In the genomic region with DNA sequence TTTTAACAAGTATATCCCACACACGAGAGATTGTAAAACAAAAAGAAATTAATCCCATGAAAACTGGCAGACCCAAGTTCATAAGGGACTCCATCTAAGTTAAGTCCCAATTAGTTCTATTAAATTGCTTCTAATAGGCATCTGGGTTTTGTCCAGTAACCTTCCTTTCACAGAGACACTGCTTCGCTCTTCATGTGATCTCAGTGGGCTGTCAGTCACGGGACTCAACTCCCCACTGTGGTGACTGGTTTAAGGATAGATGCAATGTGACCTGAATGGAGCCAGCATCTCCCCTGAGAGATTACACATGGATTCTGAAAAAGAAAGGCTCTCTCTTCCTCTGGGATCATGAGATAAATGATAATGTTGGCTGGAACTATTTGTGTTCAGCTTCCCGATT, we compare ENCODE assay signal across 21 cellular contexts.
DNase-seq lines count a peak whose midpoint lies in the region; ATAC-seq and TF ChIP-seq lines count a peak whose summit lies in the region.
"Had no signal": no experiment of that assay in that cellular context is flagged by ENCODE, and none has a peak within 500 bp of the region (broad histone marks: within the 10 kb centered on the region; RNA-seq: fewer than 3 reads in every experiment).

No MANE protein-coding gene starts in this region.

- H3K27me3 Mint-ChIP-seq in GM23338 (ENCODE audit: insufficient read depth, low read depth, poor library complexity): peaks cover 2% of the 10 kb centered on the region

- no peak overlapping the region for H3K4me2 ChIP-seq in GM23338
- H3K4me2 ChIP-seq: BLaER1 treated with 17β-estradiol and CSF1 and Interleukin-3, amounts not matched to agents 10 nM and 100 nM had no signal

- H3K4me3 ChIP-seq in BE2C (ENCODE audit: low read depth, low read length) (peak overlapping the region; percentile 34), psoas muscle (no peak overlapping the region), GM23338 (no peak overlapping the region)
- H3K4me3 ChIP-seq: BLaER1 treated with 17β-estradiol and CSF1 and Interleukin-3, amounts not matched to agents 10 nM and 100 nM; GM12878 had no signal

- no peaks in the 10 kb centered on the region for H3F3A ChIP-seq in GM23338 (replicated peaks; ENCODE audit: low read depth)

- H3K4me3 Mint-ChIP-seq in GM23338: no peak overlapping the region
- H3K4me3 Mint-ChIP-seq: CD4-positive, alpha-beta T cell; CD8-positive, alpha-beta T cell had no signal

- H3K27ac Mint-ChIP-seq in GM23338: no peak overlapping the region
- H3K27ac Mint-ChIP-seq: CD4-positive, alpha-beta T cell; CD8-positive, alpha-beta T cell had no signal

- H3K4me1 Mint-ChIP-seq in GM23338: no peaks in the 10 kb centered on the region

- peaks cover 5% of the 10 kb centered on the region; the same call in 1 of the 3 replicates for H3K9me3 Mint-ChIP-seq in GM23338
- H3K9me3 Mint-ChIP-seq: CD4-positive, alpha-beta T cell; CD8-positive, alpha-beta T cell had no signal

- no peaks in the 10 kb centered on the region; the same call in 1 of the 2 replicates for H4K20me1 ChIP-seq in GM23338 (replicated peaks; ENCODE audit: insufficient read depth)
- H4K20me1 ChIP-seq: BLaER1 treated with 17β-estradiol and CSF1 and Interleukin-3, amounts not matched to agents 10 nM and 100 nM had no signal

- H3K9me2 ChIP-seq in GM23338 (ENCODE audit: insufficient read depth): no peaks in the 10 kb centered on the region

- no peak overlapping the region for H2AFZ ChIP-seq in GM23338

- H3K27ac ChIP-seq in psoas muscle (no peak overlapping the region), GM23338 (ENCODE audit: low read depth) (no peak overlapping the region)
- H3K27ac ChIP-seq: BLaER1 treated with 17β-estradiol and CSF1 and Interleukin-3, amounts not matched to agents 10 nM and 100 nM; C4-2B had no signal

- no peaks in the 10 kb centered on the region for H3K9me3 ChIP-seq in BE2C
- H3K9me3 ChIP-seq in psoas muscle: no peaks in the 10 kb centered on the region
- H3K9me3 ChIP-seq: BLaER1 treated with 17β-estradiol and CSF1 and Interleukin-3, amounts not matched to agents 10 nM and 100 nM had no signal

- ATAC-seq in psoas muscle (no peak), GM23338 (no peak)
- ATAC-seq: CD8-positive, alpha-beta T cell; GM12878 had no signal

- no peaks in the 10 kb centered on the region; the same call in 2 of the 3 replicates for H3K36me3 Mint-ChIP-seq in GM23338 (ENCODE audit: low read depth)
- H3K36me3 Mint-ChIP-seq: CD8-positive, alpha-beta T cell had no signal

- H3K27me3 ChIP-seq in BE2C (no peaks in the 10 kb centered on the region), psoas muscle (ENCODE audit: insufficient read depth in 3 of 3, low read length in 2 of 3) (peaks cover 0 to 2% (median 0%) of the 10 kb centered on the region in 3 donors), GM23338 (ENCODE audit: insufficient read depth) (no peaks in the 10 kb centered on the region)
- H3K27me3 ChIP-seq: BLaER1 treated with 17β-estradiol and CSF1 and Interleukin-3, amounts not matched to agents 10 nM and 100 nM had no signal

- TF ChIP-seq CTCF in BE2C (IDR thresholded peaks at IDR 0.05; ENCODE audit: low read depth, low read length): no peak
- no peak for TF ChIP-seq CTCF in psoas muscle (IDR thresholded peaks at IDR 0.05)
- TF ChIP-seq CTCF in GM23338 (conservative IDR thresholded peaks at IDR 0.05; ENCODE audit: low read depth in 2 of 2): no peak

- WGBS in psoas muscle, 3 donors: 58 to 67% (median 64%) methylated on average over 4 of the region's 4 CpGs

- no peaks in the 10 kb centered on the region for H3K36me3 ChIP-seq in BE2C
- H3K36me3 ChIP-seq in psoas muscle (ENCODE audit: insufficient read depth in 1 of 2, low read depth in 1 of 2): no peaks in the 10 kb centered on the region
- no peaks in the 10 kb centered on the region for H3K36me3 ChIP-seq in GM23338 (ENCODE audit: insufficient read depth)
- H3K36me3 ChIP-seq: BLaER1 treated with 17β-estradiol and CSF1 and Interleukin-3, amounts not matched to agents 10 nM and 100 nM had no signal

- intact Hi-C loops in psoas muscle (cut with DNase I): no loop called here

- DNase-seq in BE2C (peak; percentile 75), COLO829 (ENCODE audit: low spot score) (peak; percentile 70), SK-N-DZ (ENCODE audit: low spot score) (peak; percentile 51), psoas muscle (no peak), GM23338 (ENCODE audit: low spot score) (no peak)
- DNase-seq in activated CD8-positive, alpha-beta memory T cell treated with anti-CD3 and anti-CD28 coated beads for 24 hours: no peak
- DNase-seq: 8988T; ACHN; CD4-positive, alpha-beta T cell; CD8-positive, alpha-beta T cell; COR-L47; DMS 273 treated with DMSO at 0.1 percent for 48 hours; DMS153; DMS53; DMS79; DND-41; EL; GDM1 had no signal

- H3K4me1 ChIP-seq in BE2C: peaks cover 18% of the 10 kb centered on the region
- no peaks in the 10 kb centered on the region for H3K4me1 ChIP-seq in psoas muscle
- H3K4me1 ChIP-seq in GM23338 (ENCODE audit: insufficient read depth): no peaks in the 10 kb centered on the region

- H3K79me2 ChIP-seq in GM23338 (replicated peaks; ENCODE audit: insufficient read depth): no peaks in the 10 kb centered on the region

TF ChIP-seq in GM23338, 12 proteins besides CTCF, POLR2A, EP300 and RAD21:
- TF ChIP-seq ZNF331 (CRISPR knock-in tag; IDR thresholded peaks at IDR 0.05; ENCODE audit: low read depth) (no peak), POLR2AphosphoS5 (IDR thresholded peaks at IDR 0.05; ENCODE audit: low read depth) (no peak), NANOG (IDR thresholded peaks at IDR 0.05; ENCODE audit: borderline replicate concordance) (no peak)

Comparison
In these comparisons a context has a peak if more than half of its experiments do, and no peak if none do; other contexts are left out.
1. DNase-seq: peak in BE2C (single experiment), COLO829 (single experiment) and SK-N-DZ (single experiment); none in activated CD8-positive, alpha-beta memory T cell treated with anti-CD3 and anti-CD28 coated beads for 24 hours (single experiment), psoas muscle (0 of 2) and GM23338 (single experiment).